1 cellular context compared by ENCODE assay signal in genomic region chr15:68807249-68807648, GRCh38.
TF ChIP-seq lines count a peak whose summit lies in the region.

No MANE protein-coding gene starts in this region.

TF ChIP-seq in GM23338, 12 proteins besides CTCF, POLR2A, EP300 and RAD21 (continued from another document):
- no peak for TF ChIP-seq ZNF462 (CRISPR knock-in tag; IDR thresholded peaks at IDR 0.05)
TF ChIP-seq in GM23338: peak in this region for 0.
